Comparison of ENCODE assay signal across 26 cellular contexts in genomic region chr1:6095511-6096242, GRCh38.
"Had no signal": no experiment of that assay in that cellular context is flagged by ENCODE, and none has a peak within 500 bp of the region (broad histone marks: within the 10 kb centered on the region; RNA-seq: fewer than 3 reads in every experiment).

No MANE protein-coding gene starts in this region.

- H3K27ac ChIP-seq: adrenal gland, ascending aorta, cardiac muscle cell, ovary, stomach, thyroid gland, upper lobe of right lung, WERI-Rb-1 had no signal

- H3K9me3 ChIP-seq: adrenal gland, ascending aorta, ovary, stomach, thyroid gland, upper lobe of right lung had no signal

- DNase-seq: activated CD4-positive, alpha-beta memory T cell treated with anti-CD3 and anti-CD28 coated beads for 36 hours; activated CD4-positive, alpha-beta T cell treated with anti-CD3 and anti-CD28 coated beads, Interleukin-2, amount 10 ng/mL, durations not matched to agents 24 days and 14 days; activated CD4-positive, CD25-positive, alpha-beta regulatory T cell treated with anti-CD3 and anti-CD28 coated beads, Interleukin-2, amount 50 U/mL, for 72 hours; activated naive CD4-positive, alpha-beta T cell; activated T-cell treated with anti-CD3 and anti-CD28 coated beads, Interleukin-2, amount 50 U/mL, for 72 hours; adrenal gland; foreskin fibroblast; hypothalamus; kidney glomerular epithelial cell; naive B cell; nephron progenitor cell; retina; stimulated activated CD4-positive, alpha-beta T cell treated with anti-CD3 and anti-CD28 coated beads, Interleukin-15, amount 100 ng/mL, for 24 hours; stimulated activated naive B cell treated with anti-CD40 and anti-IgM and Interleukin-4, amounts not matched to agents 10 μg/mL and 1 μg/mL and 100 μg/mL, for 72 hours; stomach; T-helper 17 cell; T1000; thyroid gland; WERI-Rb-1 had no signal

- H3K27me3 ChIP-seq: adrenal gland, ascending aorta, cardiac muscle cell, ovary, thyroid gland, upper lobe of right lung had no signal

- ATAC-seq: activated naive CD4-positive, alpha-beta T cell treated with anti-CD3 and anti-CD28 coated beads, Interleukin-2, amount 50 U/mL, for 72 hours; activated T-cell treated with anti-CD3 and anti-CD28 coated beads, Interleukin-2, amount 50 U/mL, for 72 hours; esophagus mucosa; stimulated activated naive B cell treated with anti-CD40 and anti-IgM and Interleukin-4, amounts not matched to agents 10 μg/mL and 1 μg/mL and 100 μg/mL, for 72 hours; T-helper 17 cell; upper lobe of right lung had no signal

- H3K4me3 ChIP-seq: adrenal gland, ascending aorta, cardiac muscle cell, ovary, smooth muscle cell, stomach, thyroid gland, upper lobe of right lung had no signal

- H3K4me1 ChIP-seq: adrenal gland, ascending aorta, stomach, thyroid gland, upper lobe of right lung had no signal

- H3K36me3 ChIP-seq: adrenal gland, ascending aorta, cardiac muscle cell, ovary, thyroid gland, upper lobe of right lung had no signal
